5 cellular contexts compared by ENCODE assay signal in the genomic region with DNA sequence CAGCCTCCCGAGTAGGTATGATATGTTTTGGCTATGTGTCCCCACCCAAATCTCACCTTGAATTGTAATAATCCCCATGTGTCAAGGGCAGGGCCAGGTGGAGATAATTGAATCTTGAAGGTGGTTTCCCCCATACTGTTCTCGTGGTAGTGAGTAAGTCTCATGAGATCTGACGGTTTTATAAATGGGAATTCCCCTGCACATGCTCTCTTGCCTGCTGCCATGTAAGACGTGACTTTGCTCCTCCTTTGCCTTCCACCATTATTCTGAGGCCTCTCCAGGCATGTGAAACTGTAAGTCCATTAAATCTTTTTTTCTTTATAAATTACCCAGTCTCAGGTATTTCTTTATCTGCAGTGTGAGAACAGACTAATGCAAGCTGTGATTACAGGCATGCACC.
DNase-seq lines count a peak whose midpoint lies in the region; ATAC-seq, FAIRE-seq and TF ChIP-seq lines count a peak whose summit lies in the region.
"Not testable (repeated sequence)": the region's sequence is repeated elsewhere in the genome, so short reads cannot be mapped to it uniquely, and the experiment has no call there.

No MANE protein-coding gene starts in this region.

- not testable (repeated sequence) for TF ChIP-seq CTCF in activated CD8-positive, alpha-beta T cell treated with anti-CD3 and anti-CD28 coated beads for 36 hours (IDR thresholded peaks at IDR 0.05); K562 (IDR thresholded peaks at IDR 0.05 in 2 of 3, conservative IDR thresholded peaks at IDR 0.05 in 1 of 3; ENCODE audit: insufficient read depth in 2 of 3, low read depth in 1 of 3, low read length in 3 of 3)

- H3K4me2 ChIP-seq in K562 (ENCODE audit: insufficient read depth, low read length), result not testable (repeated sequence)

- not testable (repeated sequence) for H3K4me3 ChIP-seq in K562

- H3K9me3 ChIP-seq in K562 (replicated peaks; ENCODE audit: control insufficient read depth, insufficient read depth, low read depth, low read length), result not testable (repeated sequence)

- POLR2A ChIA-PET in activated CD8-positive, alpha-beta T cell treated with anti-CD3 and anti-CD28 coated beads for 36 hours (lab: Charles Lee); K562 (lab: Yijun Ruan, JAX): not testable (repeated sequence)

- not testable (repeated sequence) for H3K4me3 Mint-ChIP-seq in activated CD8-positive, alpha-beta T cell treated with anti-CD3 and anti-CD28 coated beads for 36 hours; activated naive CD4-positive, alpha-beta T cell treated with anti-CD3 and anti-CD28 coated beads for 36 hours; stimulated activated naive CD8-positive, alpha-beta T cell treated with anti-CD3 and anti-CD28 coated beads, Interleukin-15, Interleukin-2, amounts not matched to agents 100 ng/mL and 50 ng/mL, for 24 hours
- H3K4me3 Mint-ChIP-seq in activated T-helper 17 cell treated with anti-CD3 and anti-CD28 coated beads, Interleukin-2, amount 50 U/mL, for 72 hours, result peak overlapping the region; percentile 38

- not testable (repeated sequence) for H3K4me1 ChIP-seq in K562 (replicated peaks in 1 of 2; ENCODE audit: control insufficient read depth in 2 of 2, insufficient read depth in 2 of 2, low read length in 2 of 2)

- not testable (repeated sequence) for TF ChIP-seq RAD21 in K562 (CRISPR knock-in tag; conservative IDR thresholded peaks at IDR 0.05 in 1 of 2, IDR thresholded peaks at IDR 0.05 in 1 of 2)

- ATAC-seq in activated CD8-positive, alpha-beta T cell treated with anti-CD3 and anti-CD28 coated beads for 36 hours; activated T-helper 17 cell treated with anti-CD3 and anti-CD28 coated beads, Interleukin-2, amount 50 U/mL, for 72 hours (replicated peaks); K562: not testable (repeated sequence)

- peaks cover 11% of the 10 kb centered on the region for H3K9me3 Mint-ChIP-seq in activated CD8-positive, alpha-beta T cell treated with anti-CD3 and anti-CD28 coated beads for 36 hours
- peaks cover 12% of the 10 kb centered on the region for H3K9me3 Mint-ChIP-seq in activated T-helper 17 cell treated with anti-CD3 and anti-CD28 coated beads, Interleukin-2, amount 50 U/mL, for 72 hours
- not testable (repeated sequence) for H3K9me3 Mint-ChIP-seq in activated naive CD4-positive, alpha-beta T cell treated with anti-CD3 and anti-CD28 coated beads for 36 hours
- peaks cover 12% of the 10 kb centered on the region for H3K9me3 Mint-ChIP-seq in stimulated activated naive CD8-positive, alpha-beta T cell treated with anti-CD3 and anti-CD28 coated beads, Interleukin-15, Interleukin-2, amounts not matched to agents 100 ng/mL and 50 ng/mL, for 24 hours

- 51% methylated on average over 4 of the region's 4 CpGs for WGBS in K562 (ENCODE audit: insufficient coverage, low coverage, missing lambda C conversion rate)

- not testable (repeated sequence) for TF ChIP-seq EP300 in K562 (IDR thresholded peaks at IDR 0.05; ENCODE audit: low read length)

- not testable (repeated sequence) for H3K36me3 ChIP-seq in K562 (ENCODE audit: control insufficient read depth, insufficient read depth, low read length)

- H3K27ac Mint-ChIP-seq in activated CD8-positive, alpha-beta T cell treated with anti-CD3 and anti-CD28 coated beads for 36 hours; activated naive CD4-positive, alpha-beta T cell treated with anti-CD3 and anti-CD28 coated beads for 36 hours: not testable (repeated sequence)
- H3K27ac Mint-ChIP-seq in activated T-helper 17 cell treated with anti-CD3 and anti-CD28 coated beads, Interleukin-2, amount 50 U/mL, for 72 hours, result peak overlapping the region; percentile 12
- peak overlapping the region; percentile 26 for H3K27ac Mint-ChIP-seq in stimulated activated naive CD8-positive, alpha-beta T cell treated with anti-CD3 and anti-CD28 coated beads, Interleukin-15, Interleukin-2, amounts not matched to agents 100 ng/mL and 50 ng/mL, for 24 hours

- not testable (repeated sequence) for H3K27me3 ChIP-seq in K562 (ENCODE audit: control insufficient read depth in 2 of 2, insufficient read depth in 2 of 2, low read length in 2 of 2)

- H3K27me3 Mint-ChIP-seq in activated CD8-positive, alpha-beta T cell treated with anti-CD3 and anti-CD28 coated beads for 36 hours; activated T-helper 17 cell treated with anti-CD3 and anti-CD28 coated beads, Interleukin-2, amount 50 U/mL, for 72 hours; activated naive CD4-positive, alpha-beta T cell treated with anti-CD3 and anti-CD28 coated beads for 36 hours (ENCODE audit: low read depth): not testable (repeated sequence)
- peaks cover 20% of the 10 kb centered on the region for H3K27me3 Mint-ChIP-seq in stimulated activated naive CD8-positive, alpha-beta T cell treated with anti-CD3 and anti-CD28 coated beads, Interleukin-15, Interleukin-2, amounts not matched to agents 100 ng/mL and 50 ng/mL, for 24 hours

- not testable (repeated sequence) for H3K9me1 ChIP-seq in K562 (ENCODE audit: control insufficient read depth, insufficient read depth, low read length)

- CTCF ChIA-PET in activated CD8-positive, alpha-beta T cell treated with anti-CD3 and anti-CD28 coated beads for 36 hours (lab: Charles Lee); activated naive CD4-positive, alpha-beta T cell treated with anti-CD3 and anti-CD28 coated beads for 36 hours (lab: Charles Lee); K562 (lab: Yijun Ruan, JAX; ENCODE audit: low intra/inter-chr PET ratio): not testable (repeated sequence)

- not testable (repeated sequence) for FAIRE-seq in K562 (lab: Jason Lieb, UNC)

- not testable (repeated sequence) for BruUV-seq in K562 (replicated peaks; lab: Mats Ljungman, UMichigan)

- H3K79me2 ChIP-seq in K562 (ENCODE audit: control insufficient read depth, insufficient read depth, low read length), result not testable (repeated sequence)

- not testable (repeated sequence) for H3K27ac ChIP-seq in K562 (ENCODE audit: extremely low read depth, low read depth, low read length)

- H3K4me1 Mint-ChIP-seq in activated CD8-positive, alpha-beta T cell treated with anti-CD3 and anti-CD28 coated beads for 36 hours (ENCODE audit: low read depth); activated T-helper 17 cell treated with anti-CD3 and anti-CD28 coated beads, Interleukin-2, amount 50 U/mL, for 72 hours; activated naive CD4-positive, alpha-beta T cell treated with anti-CD3 and anti-CD28 coated beads for 36 hours (ENCODE audit: low read depth); stimulated activated naive CD8-positive, alpha-beta T cell treated with anti-CD3 and anti-CD28 coated beads, Interleukin-15, Interleukin-2, amounts not matched to agents 100 ng/mL and 50 ng/mL, for 24 hours (ENCODE audit: low read depth): not testable (repeated sequence)

- DNase-seq in activated CD8-positive, alpha-beta T cell treated with anti-CD3 and anti-CD28 coated beads for 36 hours, result peak; percentile 7
- DNase-seq in activated naive CD4-positive, alpha-beta T cell treated with anti-CD3 and anti-CD28 coated beads for 36 hours, result peak; percentile 5
- not testable (repeated sequence) for DNase-seq in K562 (ENCODE audit: extremely low read depth in 1 of 4, low spot score in 3 of 4)

- not testable (repeated sequence) for H3K9ac ChIP-seq in K562 (ENCODE audit: insufficient read depth in 1 of 2, low read depth in 2 of 2, low read length in 2 of 2)

- intact Hi-C loops in activated CD8-positive, alpha-beta T cell treated with anti-CD3 and anti-CD28 coated beads for 36 hours (cut with micrococcal nuclease); activated naive CD4-positive, alpha-beta T cell treated with anti-CD3 and anti-CD28 coated beads for 36 hours (cut with micrococcal nuclease); K562 (cut with micrococcal nuclease): not testable (repeated sequence)

- in situ Hi-C loops in K562 (cut with MboI), result not testable (repeated sequence)

- H3K36me3 Mint-ChIP-seq in activated CD8-positive, alpha-beta T cell treated with anti-CD3 and anti-CD28 coated beads for 36 hours (ENCODE audit: low read depth); activated T-helper 17 cell treated with anti-CD3 and anti-CD28 coated beads, Interleukin-2, amount 50 U/mL, for 72 hours (ENCODE audit: low read depth); activated naive CD4-positive, alpha-beta T cell treated with anti-CD3 and anti-CD28 coated beads for 36 hours (ENCODE audit: low read depth); stimulated activated naive CD8-positive, alpha-beta T cell treated with anti-CD3 and anti-CD28 coated beads, Interleukin-15, Interleukin-2, amounts not matched to agents 100 ng/mL and 50 ng/mL, for 24 hours (ENCODE audit: low read depth): not testable (repeated sequence)

- TF ChIP-seq POLR2A in K562 (conservative IDR thresholded peaks at IDR 0.05), result not testable (repeated sequence)

- not testable (repeated sequence) for H4K20me1 ChIP-seq in K562 (replicated peaks; ENCODE audit: control insufficient read depth, insufficient read depth, low read length)

- H2AFZ ChIP-seq in K562 (ENCODE audit: low read depth, low read length), result not testable (repeated sequence)

TF ChIP-seq in K562, 482 proteins besides CTCF, POLR2A, EP300 and RAD21:
- peak; percentile 96 for TF ChIP-seq ZNF431 (CRISPR knock-in tag; IDR thresholded peaks at IDR 0.05)
